21 cellular contexts compared by ENCODE assay signal in genomic region chr1:170267317-170267716, GRCh38.
A peak's percentile ranks its signal among the peaks of the same experiment; 100 is the strongest.
DNase-seq lines count a peak whose midpoint lies in the region; ATAC-seq and TF ChIP-seq lines count a peak whose summit lies in the region.
"Had no signal": no experiment of that assay in that cellular context is flagged by ENCODE, and none has a peak within 500 bp of the region (broad histone marks: within the 10 kb centered on the region; RNA-seq: fewer than 3 reads in every experiment).

No MANE protein-coding gene starts in this region.

- H3K4me2 ChIP-seq in mammary epithelial cell (ENCODE audit: insufficient read depth, low read depth, low read length): no peak overlapping the region

- H3K4me1 Mint-ChIP-seq in MCF 10A (ENCODE audit: insufficient read depth, unreplicated experiment) (no peaks in the 10 kb centered on the region), type B pancreatic cell (ENCODE audit: unreplicated experiment) (no peaks in the 10 kb centered on the region), immature natural killer cell (no peaks in the 10 kb centered on the region)
- H3K4me1 Mint-ChIP-seq: activated naive CD8-positive, alpha-beta T cell treated with anti-CD3 and anti-CD28 coated beads, Interleukin-2, amount 50 U/mL, for 24 hours; CD4-positive, alpha-beta memory T cell had no signal

- peak; percentile 81 for ATAC-seq in SK-N-SH treated with all-trans-retinoic acid at 6 μM for 48 hours
- ATAC-seq: activated naive CD8-positive, alpha-beta T cell treated with anti-CD3 and anti-CD28 coated beads, Interleukin-2, amount 50 U/mL, for 24 hours; GM12878; left colon had no signal

- H3K4me3 ChIP-seq in mammary epithelial cell (replicated peaks in 1 of 3; ENCODE audit: insufficient read depth in 1 of 3, low read depth in 2 of 3, low read length in 3 of 3): no peak overlapping the region
- H3K4me3 ChIP-seq: GM12878, heart left ventricle, tibial artery had no signal

- CTCF ChIA-PET in MCF 10A (lab: Yijun Ruan, JAX): no interaction called here
- CTCF ChIA-PET in mammary epithelial cell (lab: Charles Lee; ENCODE audit: low non-redundant PET): no interaction called here

- intact Hi-C loops in MCF 10A (cut with micrococcal nuclease) (no loop called here), mammary epithelial cell (cut with micrococcal nuclease) (no loop called here)

- H3K36me3 Mint-ChIP-seq in MCF 10A (ENCODE audit: insufficient read depth, unreplicated experiment) (no peaks in the 10 kb centered on the region), type B pancreatic cell (no peaks in the 10 kb centered on the region), immature natural killer cell (no peaks in the 10 kb centered on the region)
- H3K36me3 Mint-ChIP-seq: CD4-positive, alpha-beta memory T cell had no signal

- H3K27me3 Mint-ChIP-seq in MCF 10A (ENCODE audit: insufficient read depth, unreplicated experiment): no peaks in the 10 kb centered on the region
- H3K27me3 Mint-ChIP-seq in type B pancreatic cell: no peaks in the 10 kb centered on the region
- peaks cover 0 to 5% (median 3%) of the 10 kb centered on the region in 3 donors for H3K27me3 Mint-ChIP-seq in immature natural killer cell (ENCODE audit: low read depth in 3 of 3)

- DNase-seq in MCF 10A (ENCODE audit: unreplicated experiment) (peak; percentile 34), mammary epithelial cell (no peak), fibroblast of peridontal ligament (ENCODE audit: extremely low read depth) (peak; percentile 29), type B pancreatic cell (ENCODE audit: extremely low spot score, unreplicated experiment) (no peak), GF-D8 (lab: John Stamatoyannopoulos, UW) (no peak), hepatic stellate cell (ENCODE audit: low spot score) (no peak), immature natural killer cell (no peak)
- DNase-seq: activated naive CD8-positive, alpha-beta T cell treated with anti-CD3 and anti-CD28 coated beads, Interleukin-2, amount 50 U/mL, for 24 hours; activated T-cell treated with anti-CD3 and anti-CD28 coated beads, Interleukin-2, amount 50 U/mL, for 1 hour; CD4-positive, alpha-beta memory T cell; EL; heart left ventricle; left colon; NCI-H1092 treated with DMSO at 0.1 percent for 48 hours; NCI-H2227 treated with DMSO at 0.1 percent for 48 hours; SIG-M5; stimulated activated CD4-positive, alpha-beta T cell treated with anti-CD3 and anti-CD28 coated beads, Interleukin-4, amount 100 ng/mL, for 24 hours; T1000; tibial artery had no signal

- H3K4me1 ChIP-seq in mammary epithelial cell (ENCODE audit: insufficient read depth, low read length): no peaks in the 10 kb centered on the region

- no peak overlapping the region for H3K9ac ChIP-seq in mammary epithelial cell (ENCODE audit: insufficient read depth, low read length)

- no peaks in the 10 kb centered on the region for H4K20me1 ChIP-seq in mammary epithelial cell (ENCODE audit: insufficient read depth, low read length)

- H3K27me3 ChIP-seq in mammary epithelial cell (ENCODE audit: insufficient read depth, low read length): no peaks in the 10 kb centered on the region
- H3K27me3 ChIP-seq: heart left ventricle, tibial artery had no signal

- H3K36me3 ChIP-seq in mammary epithelial cell (ENCODE audit: insufficient read depth, low read length): no peaks in the 10 kb centered on the region
- H3K36me3 ChIP-seq: heart left ventricle, tibial artery had no signal

- in situ Hi-C loops in mammary epithelial cell (cut with MboI; ENCODE audit: low sequenced_read_pairs in 2 of 2): no loop called here

- TF ChIP-seq CTCF in MCF 10A (IDR thresholded peaks at IDR 0.05; ENCODE audit: unreplicated experiment) (no peak), mammary epithelial cell (conservative IDR thresholded peaks at IDR 0.05 in 1 of 2, IDR thresholded peaks at IDR 0.05 in 1 of 2; ENCODE audit: extremely low read depth in 1 of 2, insufficient read depth in 1 of 2, low read depth in 1 of 2, low read length in 2 of 2) (no peak), type B pancreatic cell (conservative IDR thresholded peaks at IDR 0.05) (peak; percentile 23)

- H3K27ac Mint-ChIP-seq in MCF 10A (ENCODE audit: low read depth, unreplicated experiment): no peak overlapping the region
- H3K27ac Mint-ChIP-seq in type B pancreatic cell: no peak overlapping the region
- H3K27ac Mint-ChIP-seq in immature natural killer cell: no peak overlapping the region
- H3K27ac Mint-ChIP-seq: activated naive CD8-positive, alpha-beta T cell treated with anti-CD3 and anti-CD28 coated beads, Interleukin-2, amount 50 U/mL, for 24 hours; CD4-positive, alpha-beta memory T cell had no signal

- BruUV-seq in MCF 10A (replicated peaks; lab: Mats Ljungman, UMichigan) (no TSS peak), mammary epithelial cell (replicated peaks; lab: Mats Ljungman, UMichigan) (no TSS peak)

- H3K9me3 Mint-ChIP-seq in MCF 10A (ENCODE audit: unreplicated experiment) (peaks cover 9% of the 10 kb centered on the region), type B pancreatic cell (no peaks in the 10 kb centered on the region), immature natural killer cell (peaks cover 0 to 3% (median 0%) of the 10 kb centered on the region in 6 donors)
- H3K9me3 Mint-ChIP-seq: activated naive CD8-positive, alpha-beta T cell treated with anti-CD3 and anti-CD28 coated beads, Interleukin-2, amount 50 U/mL, for 24 hours; CD4-positive, alpha-beta memory T cell had no signal

- POLR2A ChIA-PET in MCF 10A (lab: Yijun Ruan, JAX): no interaction called here

- H3K9me3 ChIP-seq in mammary epithelial cell (replicated peaks; ENCODE audit: insufficient read depth, low read length): no peaks in the 10 kb centered on the region
- H3K9me3 ChIP-seq: heart left ventricle, tibial artery had no signal

- dilution Hi-C loops in mammary epithelial cell (cut with HindIII; ENCODE audit: low sequenced_read_pairs): no loop called here

- H3K79me2 ChIP-seq in mammary epithelial cell (ENCODE audit: insufficient read depth, low read length): no peaks in the 10 kb centered on the region

- H3K27ac ChIP-seq in mammary epithelial cell (ENCODE audit: insufficient read depth, low read depth, low read length): no peak overlapping the region
- H3K27ac ChIP-seq: heart left ventricle, tibial artery had no signal

- no peak overlapping the region for H2AFZ ChIP-seq in mammary epithelial cell (ENCODE audit: low read depth, low read length)

- H3K4me3 Mint-ChIP-seq in MCF 10A (ENCODE audit: unreplicated experiment) (no peak overlapping the region), type B pancreatic cell (no peak overlapping the region), immature natural killer cell (no peak overlapping the region)
- H3K4me3 Mint-ChIP-seq: activated naive CD8-positive, alpha-beta T cell treated with anti-CD3 and anti-CD28 coated beads, Interleukin-2, amount 50 U/mL, for 24 hours; CD4-positive, alpha-beta memory T cell had no signal

TF ChIP-seq in SK-N-SH treated with all-trans-retinoic acid at 6 μM for 48 hours, 23 proteins besides CTCF, POLR2A, EP300 and RAD21:
- TF ChIP-seq PPARA (CRISPR knock-in tag; IDR thresholded peaks at IDR 0.05; ENCODE audit: borderline replicate concordance): no peak
- TF ChIP-seq OSR1 (CRISPR knock-in tag; IDR thresholded peaks at IDR 0.05): no peak
- no peak for TF ChIP-seq TOX (CRISPR knock-in tag; IDR thresholded peaks at IDR 0.05; ENCODE audit: borderline replicate concordance)
- no peak for TF ChIP-seq SNAI2 (CRISPR knock-in tag; IDR thresholded peaks at IDR 0.05)
- TF ChIP-seq CREB5 (CRISPR knock-in tag; IDR thresholded peaks at IDR 0.05; ENCODE audit: low read depth): no peak
- no peak for TF ChIP-seq TCF4 (CRISPR knock-in tag; IDR thresholded peaks at IDR 0.05; ENCODE audit: borderline replicate concordance)
- no peak for TF ChIP-seq CSRNP3 (CRISPR knock-in tag; IDR thresholded peaks at IDR 0.05)
- TF ChIP-seq ESRRG (CRISPR knock-in tag; IDR thresholded peaks at IDR 0.05): no peak
- no peak for TF ChIP-seq ZNF8 (CRISPR knock-in tag; IDR thresholded peaks at IDR 0.05)
- TF ChIP-seq ARNTL (CRISPR knock-in tag; IDR thresholded peaks at IDR 0.05; ENCODE audit: borderline replicate concordance, low read depth): no peak
- no peak for TF ChIP-seq CSDC2 (CRISPR knock-in tag; IDR thresholded peaks at IDR 0.05)
- no peak for TF ChIP-seq BACH2 (CRISPR knock-in tag; IDR thresholded peaks at IDR 0.05; ENCODE audit: borderline replicate concordance)
- no peak for TF ChIP-seq ZNF565 (CRISPR knock-in tag; conservative IDR thresholded peaks at IDR 0.05; ENCODE audit: low read depth)
- no peak for TF ChIP-seq ZFP3 (CRISPR knock-in tag; IDR thresholded peaks at IDR 0.05)
- TF ChIP-seq ZNF70 (CRISPR knock-in tag; IDR thresholded peaks at IDR 0.05): no peak
- no peak for TF ChIP-seq ISL1 (CRISPR knock-in tag; IDR thresholded peaks at IDR 0.05)

Comparison
In these comparisons a context has a peak if more than half of its experiments do, and no peak if none do; other contexts are left out.
1. DNase-seq: peak in MCF 10A (single experiment) and fibroblast of peridontal ligament (single experiment); none in mammary epithelial cell (single experiment), type B pancreatic cell (single experiment), GF-D8 (single experiment), hepatic stellate cell (single experiment) and immature natural killer cell (0 of 3).